1 cellular context compared by ENCODE assay signal in genomic region chr2:99420031-99420430, GRCh38.
TF ChIP-seq lines count a peak whose summit lies in the region.

No MANE protein-coding gene starts in this region.

TF ChIP-seq in IMR-90, 13 proteins besides CTCF, POLR2A, EP300 and RAD21 (continued from another document):
- TF ChIP-seq CEBPB (IDR thresholded peaks at IDR 0.05; ENCODE audit: low read depth, low read length) (no peak), MAFK (IDR thresholded peaks at IDR 0.05; ENCODE audit: low read depth, low read length) (no peak), USF2 (IDR thresholded peaks at IDR 0.05; ENCODE audit: low read depth, low read length) (no peak), MAZ (IDR thresholded peaks at IDR 0.05; ENCODE audit: borderline replicate concordance, low read depth, low read length) (no peak)
TF ChIP-seq in IMR-90: peak in this region for 0.
